ENCODE assay signal across 8 cellular contexts in the genomic region with DNA sequence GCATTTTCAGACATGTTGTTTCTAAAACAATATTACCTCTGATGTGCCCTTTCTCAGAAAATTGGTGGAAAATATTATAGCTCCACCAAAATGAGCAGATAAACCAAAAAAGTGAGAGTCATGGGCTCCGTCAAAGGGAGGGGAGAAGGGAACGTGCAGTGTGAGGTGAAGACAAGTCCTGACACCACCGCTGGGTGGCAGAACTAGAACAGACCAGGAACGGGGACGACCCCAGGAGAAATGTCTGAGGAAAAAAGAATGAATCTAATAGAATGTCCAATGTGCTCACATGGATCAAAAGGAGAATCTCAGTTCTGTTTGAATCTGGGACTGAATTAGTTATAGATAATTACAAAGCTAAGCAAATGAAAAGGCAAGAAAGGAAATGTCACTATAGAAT. TPM values are rescaled to one million over a fixed set of nuclear protein-coding genes. Genes with fewer than 3 reads are reported as not detected.
A peak's percentile ranks its signal among the peaks of the same experiment; 100 is the strongest.
DNase-seq lines count a peak whose midpoint lies in the region; ATAC-seq lines count a peak whose summit lies in the region.

No MANE protein-coding gene starts in this region.

- peaks cover 11% of the 10 kb centered on the region for H3K4me1 Mint-ChIP-seq in activated T-helper 17 cell treated with anti-CD3 and anti-CD28 coated beads, Interleukin-2, amount 50 U/mL, for 72 hours

- H3K4me3 Mint-ChIP-seq in activated T-helper 17 cell treated with anti-CD3 and anti-CD28 coated beads, Interleukin-2, amount 50 U/mL, for 72 hours = no peak overlapping the region

- peaks cover 100% of the 10 kb centered on the region for H3K36me3 Mint-ChIP-seq in activated T-helper 17 cell treated with anti-CD3 and anti-CD28 coated beads, Interleukin-2, amount 50 U/mL, for 72 hours (ENCODE audit: low read depth)

- H3K27ac Mint-ChIP-seq in activated T-helper 17 cell treated with anti-CD3 and anti-CD28 coated beads, Interleukin-2, amount 50 U/mL, for 72 hours = no peak overlapping the region

- no peaks in the 10 kb centered on the region for H3K9me3 Mint-ChIP-seq in activated T-helper 17 cell treated with anti-CD3 and anti-CD28 coated beads, Interleukin-2, amount 50 U/mL, for 72 hours

- ATAC-seq in activated T-helper 17 cell treated with anti-CD3 and anti-CD28 coated beads, Interleukin-2, amount 50 U/mL, for 72 hours (replicated peaks) = peak; percentile 64
- ATAC-seq in GM21528 (IDR thresholded peaks at IDR 0.05; ENCODE audit: low FRiP score, unreplicated experiment) (no peak), GM19351 (IDR thresholded peaks at IDR 0.05; ENCODE audit: unreplicated experiment) (no peak)

- no peaks in the 10 kb centered on the region for H3K27me3 Mint-ChIP-seq in activated T-helper 17 cell treated with anti-CD3 and anti-CD28 coated beads, Interleukin-2, amount 50 U/mL, for 72 hours

- DNase-seq in activated gamma-delta T cell treated with Interleukin-2 at 50 U/mL for 16 hours = peak; percentile 26
- DNase-seq in activated gamma-delta T cell (lab: John Stamatoyannopoulos, UW) = no peak
- peak; percentile 36 for DNase-seq in LHCN-M2 (ENCODE audit: low read depth)
- DNase-seq in islet precursor cell = peak; percentile 67
- DNase-seq in GDM1 (lab: John Stamatoyannopoulos, UW) = no peak

RNA-seq across cellular contexts. Expression of a gene that starts 22.6 kb away (rescaled TPM):
- total RNA-seq in LHCN-M2 (2014; rRNA removed) = 2.2 and 2.5 TPM in 2 replicates
- polyA plus RNA-seq in LHCN-M2 (2012) = 0.41 TPM
- 100 to 1,000 TPM in 1 of 2 donors, 10 to 100 TPM in 1; 95.4 to 269 TPM for total RNA-seq in activated T-helper 17 cell treated with anti-CD3 and anti-CD28 coated beads, Interleukin-2, amount 50 U/mL, for 72 hours

RNA-seq across cellular contexts. Expression of a gene that starts 24.8 kb away (rescaled TPM):
- 33.2 and 37.6 TPM in 2 replicates for total RNA-seq in LHCN-M2 (2014; rRNA removed)
- 21.1 TPM for polyA plus RNA-seq in LHCN-M2 (2012)
- 100 to 1,000 TPM in 1 of 2 donors, 10 to 100 TPM in 1; 94.8 to 140 TPM for total RNA-seq in activated T-helper 17 cell treated with anti-CD3 and anti-CD28 coated beads, Interleukin-2, amount 50 U/mL, for 72 hours

Comparison
In these comparisons a context has a peak if more than half of its experiments do, and no peak if none do; other contexts are left out.
1. DNase-seq: peak in activated gamma-delta T cell treated with Interleukin-2 at 50 U/mL for 16 hours (single experiment), LHCN-M2 (single experiment) and islet precursor cell (single experiment); none in activated gamma-delta T cell (single experiment) and GDM1 (single experiment).
2. RNA of a gene that starts 22.6 kb away (total RNA-seq): 95.4 to 269 TPM in activated T-helper 17 cell treated with anti-CD3 and anti-CD28 coated beads, Interleukin-2, amount 50 U/mL, for 72 hours; 2.2 to 2.5 TPM in LHCN-M2; every median in the first group is over 10 times any median in the second.